Comparison of ENCODE assay signal across 14 cellular contexts in the genomic region with DNA sequence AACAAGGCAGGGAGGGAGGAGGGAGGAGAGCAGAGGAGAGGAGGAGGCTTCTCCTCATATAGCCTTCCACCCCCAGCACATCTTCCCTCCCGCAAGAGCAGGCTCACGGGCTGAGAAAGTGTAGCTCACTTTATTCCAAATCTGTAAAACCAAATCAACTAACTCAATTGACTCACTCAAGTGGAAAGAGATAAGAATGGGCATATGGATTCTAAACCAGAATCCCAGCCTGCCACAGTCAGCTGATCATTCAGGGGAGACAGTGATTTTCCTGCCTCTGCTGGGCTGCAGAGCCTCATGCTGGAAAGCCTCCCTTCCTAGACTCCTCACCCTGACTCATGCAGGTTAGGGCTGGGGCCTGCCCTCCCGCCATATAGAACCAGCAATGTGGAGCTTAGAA. TPM values are rescaled to one million over a fixed set of nuclear protein-coding genes. Genes with fewer than 3 reads are reported as not detected.
DNase-seq lines count a peak whose midpoint lies in the region; ATAC-seq and TF ChIP-seq lines count a peak whose summit lies in the region.
"Had no signal": no experiment of that assay in that cellular context is flagged by ENCODE, and none has a peak within 500 bp of the region (broad histone marks: within the 10 kb centered on the region; RNA-seq: fewer than 3 reads in every experiment).

No MANE protein-coding gene starts in this region.

- no peak overlapping the region for H3K4me3 ChIP-seq in BE2C (ENCODE audit: low read depth, low read length)
- peak overlapping the region; percentile 54 for H3K4me3 ChIP-seq in PC-3 (ENCODE audit: low read length)
- no peak overlapping the region for H3K4me3 ChIP-seq in WERI-Rb-1 (ENCODE audit: low read depth, low read length)
- H3K4me3 ChIP-seq: HAP-1 had no signal

- CTCF ChIA-PET in PC-3 (lab: Charles Lee), result interaction anchor here (0.6 kb wide), 1 partner anchor 330 kb away, joined by 5 read pairs; no protein-coding TSS in a partner anchor
- CTCF ChIA-PET in activated naive CD4-positive, alpha-beta T cell treated with anti-CD3 and anti-CD28 coated beads, Interleukin-2, amount 10 ng/mL, durations not matched to agents 7 days and 5 days (lab: Charles Lee), result no interaction called here

- H3K27me3 ChIP-seq in BE2C (no peaks in the 10 kb centered on the region), PC-3 (ENCODE audit: low read length) (no peaks in the 10 kb centered on the region), WERI-Rb-1 (ENCODE audit: insufficient read depth, low read depth, severe bottlenecking) (no peaks in the 10 kb centered on the region)

- no peaks in the 10 kb centered on the region for H3K36me3 Mint-ChIP-seq in neural crest cell (ENCODE audit: low read depth)
- H3K36me3 Mint-ChIP-seq in activated naive CD4-positive, alpha-beta T cell treated with anti-CD3 and anti-CD28 coated beads, Interleukin-2, amount 10 ng/mL, durations not matched to agents 7 days and 5 days, result no peaks in the 10 kb centered on the region

- peak overlapping the region; percentile 90 for H3K27ac ChIP-seq in PC-3 (ENCODE audit: low read length)
- H3K27ac ChIP-seq in WERI-Rb-1, result peak overlapping the region; percentile 39

- POLR2A ChIA-PET in PC-3 (lab: Charles Lee; ENCODE audit: unreplicated experiment), result interaction anchor here (0.6 kb wide), 2 partner anchors 35 to 308 kb away, joined by 3 to 4 read pairs; no protein-coding TSS in a partner anchor

- peak overlapping the region; percentile 79 for H3K4me2 ChIP-seq in PC-3 (ENCODE audit: low read length)

- H3K79me2 ChIP-seq in PC-3 (ENCODE audit: low read length), result peaks cover 7% of the 10 kb centered on the region

- H3K4me1 ChIP-seq in BE2C, result no peaks in the 10 kb centered on the region; the same call in 1 of the 2 replicates
- peaks cover 29% of the 10 kb centered on the region for H3K4me1 ChIP-seq in PC-3 (ENCODE audit: insufficient read depth, low read length)
- H3K4me1 ChIP-seq: HAP-1 had no signal

- H3K27me3 Mint-ChIP-seq in neural crest cell (ENCODE audit: low read depth), result no peaks in the 10 kb centered on the region
- H3K27me3 Mint-ChIP-seq in activated naive CD4-positive, alpha-beta T cell treated with anti-CD3 and anti-CD28 coated beads, Interleukin-2, amount 10 ng/mL, durations not matched to agents 7 days and 5 days, result peaks cover 42% of the 10 kb centered on the region

- peak overlapping the region; percentile 43; the same call in 1 of the 2 replicates for H3K9ac ChIP-seq in PC-3 (ENCODE audit: low read length)

- no peak overlapping the region for H3K27ac Mint-ChIP-seq in neural crest cell (ENCODE audit: unreplicated experiment)
- no peak overlapping the region for H3K27ac Mint-ChIP-seq in activated naive CD4-positive, alpha-beta T cell treated with anti-CD3 and anti-CD28 coated beads, Interleukin-2, amount 10 ng/mL, durations not matched to agents 7 days and 5 days

- no peak for TF ChIP-seq CTCF in BE2C (IDR thresholded peaks at IDR 0.05; ENCODE audit: low read depth, low read length)
- no peak for TF ChIP-seq CTCF in PC-3 (conservative IDR thresholded peaks at IDR 0.05; ENCODE audit: low read depth, low read length)
- TF ChIP-seq CTCF in WERI-Rb-1 (IDR thresholded peaks at IDR 0.05; ENCODE audit: low read depth, low read length), result no peak
- TF ChIP-seq CTCF in neural crest cell (conservative IDR thresholded peaks at IDR 0.05), result no peak

- H3K9me3 ChIP-seq in BE2C (no peaks in the 10 kb centered on the region), PC-3 (ENCODE audit: low read length) (no peaks in the 10 kb centered on the region), WERI-Rb-1 (ENCODE audit: severe bottlenecking) (peaks cover 16% of the 10 kb centered on the region)

- H3K9me2 ChIP-seq in PC-3 (replicated peaks; ENCODE audit: low read length), result no peaks in the 10 kb centered on the region

- peak overlapping the region; percentile 37 for H2AFZ ChIP-seq in PC-3 (ENCODE audit: low read length)

- H3K9me3 Mint-ChIP-seq in neural crest cell, result peaks cover 9% of the 10 kb centered on the region
- no peaks in the 10 kb centered on the region for H3K9me3 Mint-ChIP-seq in activated naive CD4-positive, alpha-beta T cell treated with anti-CD3 and anti-CD28 coated beads, Interleukin-2, amount 10 ng/mL, durations not matched to agents 7 days and 5 days

- peak overlapping the region; percentile 45 for H3K4me3 Mint-ChIP-seq in neural crest cell
- no peak overlapping the region for H3K4me3 Mint-ChIP-seq in activated naive CD4-positive, alpha-beta T cell treated with anti-CD3 and anti-CD28 coated beads, Interleukin-2, amount 10 ng/mL, durations not matched to agents 7 days and 5 days

- peak; percentile 40 for DNase-seq in BE2C
- no peak for DNase-seq in PC-3
- peak; percentile 32 for DNase-seq in WERI-Rb-1
- no peak for DNase-seq in neural crest cell (ENCODE audit: low read depth, low spot score)
- DNase-seq in HUDEP-2 (lab: John Stamatoyannopoulos, UW; ENCODE audit: unreplicated experiment in 76 of 76), result no peak
- DNase-seq in stimulated activated naive CD4-positive, alpha-beta T cell treated with Interleukin-2 at 50 U/mL for 16 hours (lab: John Stamatoyannopoulos, UW), result no peak
- DNase-seq in inferior parietal cortex (ENCODE audit: extremely low spot score), result no peak
- DNase-seq in activated naive CD4-positive, alpha-beta T cell treated with anti-CD3 and anti-CD28 coated beads, Interleukin-2, amount 10 ng/mL, durations not matched to agents 7 days and 5 days, result no peak
- DNase-seq: ACHN; C1 segment of cervical spinal cord; CD4-positive, alpha-beta memory T cell; COR-L47 had no signal

- no peaks in the 10 kb centered on the region for H4K20me1 ChIP-seq in PC-3 (ENCODE audit: low read length)

- BruUV-seq in PC-3 (replicated peaks; lab: Mats Ljungman, UMichigan), result no TSS peak

- peaks cover 9% of the 10 kb centered on the region for H3K4me1 Mint-ChIP-seq in neural crest cell
- H3K4me1 Mint-ChIP-seq in activated naive CD4-positive, alpha-beta T cell treated with anti-CD3 and anti-CD28 coated beads, Interleukin-2, amount 10 ng/mL, durations not matched to agents 7 days and 5 days, result peaks cover 9% of the 10 kb centered on the region

- intact Hi-C loops in PC-3 (cut with micrococcal nuclease), result loop anchor here (10.0 kb wide), 1 partner anchor 94 kb away; no protein-coding TSS in a partner anchor

- ATAC-seq in PC-3, result no peak
- ATAC-seq: HepG2 had no signal

- peaks cover 13% of the 10 kb centered on the region for H3F3A ChIP-seq in PC-3 (ENCODE audit: low read length, unreplicated experiment)

- H3K36me3 ChIP-seq in BE2C, result no peaks in the 10 kb centered on the region
- H3K36me3 ChIP-seq in PC-3 (ENCODE audit: low read depth, low read length), result peaks cover 3% of the 10 kb centered on the region; the same call in 1 of the 2 replicates
- no peaks in the 10 kb centered on the region for H3K36me3 ChIP-seq in WERI-Rb-1
- H3K36me3 ChIP-seq: HAP-1 had no signal

RNA-seq across cellular contexts. Expression of a gene that starts 4.2 kb away (rescaled TPM):
- polyA plus RNA-seq in BE2C (2012; ENCODE audit: insufficient read depth, insufficient read length, low read depth), result 2.9 TPM
- total RNA-seq in PC-3 (2014; rRNA removed), result 30.1 and 32.8 TPM in 2 replicates
- total RNA-seq in neural crest cell, result 48.2 and 50.4 TPM in 2 replicates

Comparison
In these comparisons a context has a peak if more than half of its experiments do, and no peak if none do; other contexts are left out.
1. DNase-seq: peak in BE2C (single experiment) and WERI-Rb-1 (single experiment); none in PC-3 (single experiment), neural crest cell (single experiment), HUDEP-2 (0 of 76), stimulated activated naive CD4-positive, alpha-beta T cell treated with Interleukin-2 at 50 U/mL for 16 hours (single experiment), inferior parietal cortex (single experiment) and activated naive CD4-positive, alpha-beta T cell treated with anti-CD3 and anti-CD28 coated beads, Interleukin-2, amount 10 ng/mL, durations not matched to agents 7 days and 5 days (single experiment).